8 cellular contexts compared by ENCODE assay signal in the genomic region with DNA sequence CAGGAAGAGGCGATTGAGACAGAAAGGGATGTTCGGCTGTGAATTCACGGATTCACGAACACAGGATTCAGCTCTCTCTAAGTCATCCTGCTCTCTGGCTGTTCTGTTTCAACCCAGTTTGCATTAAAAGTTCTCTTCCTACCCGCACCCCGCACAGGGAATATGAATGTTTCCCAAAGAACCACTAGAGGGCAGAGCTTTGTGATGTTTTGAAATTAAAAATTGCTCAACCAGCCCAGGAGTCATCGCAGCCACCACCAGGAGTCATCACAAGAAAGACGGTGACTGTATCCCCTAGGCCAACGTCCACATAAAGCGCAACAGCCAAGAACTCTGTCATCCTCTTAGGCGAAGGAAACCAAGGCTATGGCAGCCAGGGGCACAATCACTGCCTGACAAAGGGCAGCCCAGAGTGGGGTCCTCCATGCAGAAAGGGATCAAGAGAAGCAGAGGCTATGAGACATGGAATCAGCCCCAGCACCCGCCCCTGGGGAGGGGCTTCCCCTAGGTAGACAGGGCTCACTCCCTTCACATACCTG.
DNase-seq lines count a peak whose midpoint lies in the region; ATAC-seq and TF ChIP-seq lines count a peak whose summit lies in the region.

No MANE protein-coding gene starts in this region.

- ATAC-seq in HG02938 (IDR thresholded peaks at IDR 0.05; ENCODE audit: unreplicated experiment), result peak; percentile 46
- no peak for ATAC-seq in effector memory CD8-positive, alpha-beta T cell (replicated peaks)

- H3K79me2 ChIP-seq in mesendoderm (ENCODE audit: control insufficient read depth, insufficient read depth, low read length), result no peaks in the 10 kb centered on the region

- no peak overlapping the region for H2BK120ac ChIP-seq in mesendoderm (ENCODE audit: low read depth, low read length)

- peaks cover 0 to 5% of the 10 kb centered on the region in 2 donors for H3K4me1 Mint-ChIP-seq in effector memory CD8-positive, alpha-beta T cell (ENCODE audit: low read depth in 2 of 2)
- peaks cover 5% of the 10 kb centered on the region for H3K4me1 Mint-ChIP-seq in activated T-helper 2 cell treated with anti-CD3 and anti-CD28 coated beads, Interferon-gamma antibody, Interleukin-2, Interleukin-4, amounts not matched to agents 10 μg/mL and 5 μg/mL and 100 μg/mL, durations not matched to agents 14 hours and 24 hours and 36 hours (ENCODE audit: low read depth)

- no peak overlapping the region for H3K4me3 Mint-ChIP-seq in effector memory CD8-positive, alpha-beta T cell
- H3K4me3 Mint-ChIP-seq in activated T-helper 2 cell treated with anti-CD3 and anti-CD28 coated beads, Interferon-gamma antibody, Interleukin-2, Interleukin-4, amounts not matched to agents 10 μg/mL and 5 μg/mL and 100 μg/mL, durations not matched to agents 14 hours and 24 hours and 36 hours (ENCODE audit: low read depth), result no peak overlapping the region

- H3K4me2 ChIP-seq in mesendoderm (ENCODE audit: low read length), result peak overlapping the region; percentile 67

- WGBS in mesendoderm (ENCODE audit: extremely low coverage, insufficient coverage, low lambda C conversion rate), result no CpG with 5 or more reads among the region's 12 CpGs

- H3K27ac Mint-ChIP-seq in effector memory CD8-positive, alpha-beta T cell, result no peak overlapping the region
- no peak overlapping the region for H3K27ac Mint-ChIP-seq in activated T-helper 2 cell treated with anti-CD3 and anti-CD28 coated beads, Interferon-gamma antibody, Interleukin-2, Interleukin-4, amounts not matched to agents 10 μg/mL and 5 μg/mL and 100 μg/mL, durations not matched to agents 14 hours and 24 hours and 36 hours

- peak overlapping the region; percentile 65 for H3K56ac ChIP-seq in mesendoderm (ENCODE audit: low read length)

- no peak overlapping the region for H2BK15ac ChIP-seq in mesendoderm (replicated peaks; ENCODE audit: low read depth)

- H3K27me3 Mint-ChIP-seq in effector memory CD8-positive, alpha-beta T cell, result peaks cover 11 to 37% of the 10 kb centered on the region in 2 donors
- H3K27me3 Mint-ChIP-seq in activated T-helper 2 cell treated with anti-CD3 and anti-CD28 coated beads, Interferon-gamma antibody, Interleukin-2, Interleukin-4, amounts not matched to agents 10 μg/mL and 5 μg/mL and 100 μg/mL, durations not matched to agents 14 hours and 24 hours and 36 hours (ENCODE audit: low read depth), result no peaks in the 10 kb centered on the region

- H3K9me3 ChIP-seq in Peyer's patch, result no peaks in the 10 kb centered on the region

- no peaks in the 10 kb centered on the region for H3K79me1 ChIP-seq in mesendoderm (ENCODE audit: low read length)

- no peaks in the 10 kb centered on the region for H3K27me3 ChIP-seq in Peyer's patch
- no peaks in the 10 kb centered on the region for H3K27me3 ChIP-seq in mesendoderm (ENCODE audit: insufficient read depth, low read length, poor library complexity)

- no peak overlapping the region for H2AK5ac ChIP-seq in mesendoderm (ENCODE audit: low read length)

- H4K8ac ChIP-seq in mesendoderm (ENCODE audit: low read depth, low read length), result no peak overlapping the region

- H3K36me3 ChIP-seq in Peyer's patch (no peaks in the 10 kb centered on the region), mesendoderm (ENCODE audit: control insufficient read depth, insufficient read depth, low read length) (no peaks in the 10 kb centered on the region)

- no peak overlapping the region for H4K5ac ChIP-seq in mesendoderm (ENCODE audit: low read length)

- H3K4ac ChIP-seq in mesendoderm (ENCODE audit: low read depth, low read length), result no peak overlapping the region

- H3K9ac ChIP-seq in mesendoderm (ENCODE audit: low read length), result no peak overlapping the region

- TF ChIP-seq CTCF in Peyer's patch (IDR thresholded peaks at IDR 0.05), result peak in 4 of 6 experiments; percentile 27 to 38 (median 34)

- TF ChIP-seq POLR2A in Peyer's patch (IDR thresholded peaks at IDR 0.05), result no peak

- H3K4me3 ChIP-seq in Peyer's patch (no peak overlapping the region), mesendoderm (ENCODE audit: low read length) (no peak overlapping the region)

- no peak overlapping the region for H2BK5ac ChIP-seq in mesendoderm (ENCODE audit: low read length)

- H3K18ac ChIP-seq in mesendoderm (ENCODE audit: low read length), result no peak overlapping the region

- no peak overlapping the region for H3K23ac ChIP-seq in mesendoderm (ENCODE audit: low read length)

- no peaks in the 10 kb centered on the region for H3K9me3 Mint-ChIP-seq in effector memory CD8-positive, alpha-beta T cell
- no peaks in the 10 kb centered on the region for H3K9me3 Mint-ChIP-seq in activated T-helper 2 cell treated with anti-CD3 and anti-CD28 coated beads, Interferon-gamma antibody, Interleukin-2, Interleukin-4, amounts not matched to agents 10 μg/mL and 5 μg/mL and 100 μg/mL, durations not matched to agents 14 hours and 24 hours and 36 hours

- DNase-seq in activated CD4-positive, alpha-beta T cell treated with anti-CD3 and anti-CD28 coated beads for 48 hours, result peak; percentile 64
- no peak for DNase-seq in activated CD4-positive, alpha-beta T cell treated with anti-CD3 and anti-CD28 coated beads, Interleukin-2, amount 50 U/mL, for 4 hours
- DNase-seq in Peyer's patch, result no peak
- DNase-seq in dermis microvascular lymphatic vessel endothelial cell (ENCODE audit: low read depth in 2 of 2), result peak; percentile 15 to 40
- DNase-seq in mesendoderm, result peak; percentile 85
- no peak for DNase-seq in effector memory CD8-positive, alpha-beta T cell
- DNase-seq in activated T-helper 2 cell treated with anti-CD3 and anti-CD28 coated beads, Interferon-gamma antibody, Interleukin-2, Interleukin-4, amounts not matched to agents 10 μg/mL and 5 μg/mL and 100 μg/mL, durations not matched to agents 14 hours and 24 hours and 36 hours (ENCODE audit: low spot score), result no peak

- no peaks in the 10 kb centered on the region for H3K36me3 Mint-ChIP-seq in effector memory CD8-positive, alpha-beta T cell (ENCODE audit: insufficient read depth)
- H3K36me3 Mint-ChIP-seq in activated T-helper 2 cell treated with anti-CD3 and anti-CD28 coated beads, Interferon-gamma antibody, Interleukin-2, Interleukin-4, amounts not matched to agents 10 μg/mL and 5 μg/mL and 100 μg/mL, durations not matched to agents 14 hours and 24 hours and 36 hours (ENCODE audit: low read depth), result no peaks in the 10 kb centered on the region

- no peaks in the 10 kb centered on the region for H3K4me1 ChIP-seq in Peyer's patch
- H3K4me1 ChIP-seq in mesendoderm (ENCODE audit: control insufficient read depth, low read depth, low read length), result no peaks in the 10 kb centered on the region

- intact Hi-C loops in activated T-helper 2 cell treated with anti-CD3 and anti-CD28 coated beads, Interferon-gamma antibody, Interleukin-2, Interleukin-4, amounts not matched to agents 10 μg/mL and 5 μg/mL and 100 μg/mL, durations not matched to agents 14 hours and 24 hours and 36 hours (cut with micrococcal nuclease), result no loop called here

- H3K27ac ChIP-seq in Peyer's patch, result no peak overlapping the region
- no peak overlapping the region for H3K27ac ChIP-seq in mesendoderm (ENCODE audit: low read depth, low read length)

Comparison
In these comparisons a context has a peak if more than half of its experiments do, and no peak if none do; other contexts are left out.
1. DNase-seq: peak in activated CD4-positive, alpha-beta T cell treated with anti-CD3 and anti-CD28 coated beads for 48 hours (single experiment), dermis microvascular lymphatic vessel endothelial cell (2 of 2) and mesendoderm (single experiment); none in activated CD4-positive, alpha-beta T cell treated with anti-CD3 and anti-CD28 coated beads, Interleukin-2, amount 50 U/mL, for 4 hours (0 of 2), Peyer's patch (0 of 3), effector memory CD8-positive, alpha-beta T cell (0 of 3) and activated T-helper 2 cell treated with anti-CD3 and anti-CD28 coated beads, Interferon-gamma antibody, Interleukin-2, Interleukin-4, amounts not matched to agents 10 μg/mL and 5 μg/mL and 100 μg/mL, durations not matched to agents 14 hours and 24 hours and 36 hours (single experiment).